Comparison of ENCODE assay signal across 8 cellular contexts in the genomic region with DNA sequence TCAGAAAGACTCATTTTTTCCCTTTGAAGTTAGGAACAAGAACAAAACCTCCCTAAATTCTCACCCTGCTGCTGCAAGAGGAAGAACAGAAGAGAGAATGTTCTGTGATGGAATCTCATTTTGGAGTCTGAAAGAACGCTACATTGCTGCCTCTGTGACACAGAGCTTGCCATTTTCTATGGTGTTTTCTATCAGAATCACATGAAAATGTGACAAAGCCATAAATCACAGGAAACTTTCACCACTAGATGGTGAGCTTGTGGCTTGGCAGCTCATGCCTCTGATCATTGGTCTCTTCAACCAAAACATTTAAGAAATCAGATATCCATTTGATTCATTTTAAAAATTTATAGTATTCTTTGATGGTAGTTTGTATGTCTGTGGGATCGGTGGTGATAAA.
DNase-seq lines count a peak whose midpoint lies in the region; ATAC-seq and TF ChIP-seq lines count a peak whose summit lies in the region.

No MANE protein-coding gene starts in this region.

- no peak overlapping the region for H3K27ac Mint-ChIP-seq in activated CD4-positive, alpha-beta T cell treated with anti-CD3 and anti-CD28 coated beads, Interleukin-2, amount 10 ng/mL, durations not matched to agents 24 days and 14 days

- DNase-seq in AG09309 (ENCODE audit: low read depth) (no peak), amniotic stem cell (lab: John Stamatoyannopoulos, UW) (peak; percentile 27), iris pigment epithelial cell (ENCODE audit: low read depth) (peak; percentile 61)
- DNase-seq in activated CD4-positive, alpha-beta T cell treated with anti-CD3 and anti-CD28 coated beads, Interleukin-2, amount 10 ng/mL, durations not matched to agents 24 days and 14 days = no peak

- no peaks in the 10 kb centered on the region for H3K4me1 Mint-ChIP-seq in activated CD4-positive, alpha-beta T cell treated with anti-CD3 and anti-CD28 coated beads, Interleukin-2, amount 10 ng/mL, durations not matched to agents 24 days and 14 days

- H3K4me3 Mint-ChIP-seq in activated CD4-positive, alpha-beta T cell treated with anti-CD3 and anti-CD28 coated beads, Interleukin-2, amount 10 ng/mL, durations not matched to agents 24 days and 14 days = no peak overlapping the region

- no peak overlapping the region for H3K4me3 ChIP-seq in AG09309 (ENCODE audit: control insufficient read depth, low read depth, low read length)

- H3K27me3 Mint-ChIP-seq in activated CD4-positive, alpha-beta T cell treated with anti-CD3 and anti-CD28 coated beads, Interleukin-2, amount 10 ng/mL, durations not matched to agents 24 days and 14 days = no peaks in the 10 kb centered on the region

- no peaks in the 10 kb centered on the region for H3K36me3 Mint-ChIP-seq in activated CD4-positive, alpha-beta T cell treated with anti-CD3 and anti-CD28 coated beads, Interleukin-2, amount 10 ng/mL, durations not matched to agents 24 days and 14 days (ENCODE audit: low read depth)

- ATAC-seq in HG03378 (IDR thresholded peaks at IDR 0.05; ENCODE audit: unreplicated experiment) = peak; percentile 45
- no peak for ATAC-seq in HG03521 (IDR thresholded peaks at IDR 0.05; ENCODE audit: unreplicated experiment)
- ATAC-seq in GM21381 (IDR thresholded peaks at IDR 0.05; ENCODE audit: unreplicated experiment) = no peak
- no peak for ATAC-seq in HG02763 (IDR thresholded peaks at IDR 0.05; ENCODE audit: unreplicated experiment)

- intact Hi-C loops in activated CD4-positive, alpha-beta T cell treated with anti-CD3 and anti-CD28 coated beads, Interleukin-2, amount 10 ng/mL, durations not matched to agents 24 days and 14 days (cut with micrococcal nuclease) = no loop called here

- TF ChIP-seq CTCF in AG09309 (IDR thresholded peaks at IDR 0.05; ENCODE audit: control insufficient read depth, insufficient read depth, low read depth, low read length, missing control alignments) = peak; percentile 12

- no peaks in the 10 kb centered on the region for H3K9me3 Mint-ChIP-seq in activated CD4-positive, alpha-beta T cell treated with anti-CD3 and anti-CD28 coated beads, Interleukin-2, amount 10 ng/mL, durations not matched to agents 24 days and 14 days

Comparison
In these comparisons a context has a peak if more than half of its experiments do, and no peak if none do; other contexts are left out.
1. DNase-seq: peak in amniotic stem cell (single experiment) and iris pigment epithelial cell (single experiment); none in AG09309 (single experiment) and activated CD4-positive, alpha-beta T cell treated with anti-CD3 and anti-CD28 coated beads, Interleukin-2, amount 10 ng/mL, durations not matched to agents 24 days and 14 days (single experiment).